28 cellular contexts compared by ENCODE assay signal in genomic region chr3:52175416-52176187, GRCh38. TPM values are rescaled to one million over a fixed set of nuclear protein-coding genes. Genes with fewer than 3 reads are reported as not detected.
DNase-seq lines count a peak whose midpoint lies in the region; ATAC-seq, FAIRE-seq and TF ChIP-seq lines count a peak whose summit lies in the region.
"Had no signal": no experiment of that assay in that cellular context is flagged by ENCODE, and none has a peak within 500 bp of the region (broad histone marks: within the 10 kb centered on the region; RNA-seq: fewer than 3 reads in every experiment).

No MANE protein-coding gene starts in this region.

- peak overlapping the region; percentile 40 for H3K27ac Mint-ChIP-seq in activated T-helper 17 cell treated with anti-CD3 and anti-CD28 coated beads, Interleukin-2, amount 50 U/mL, for 72 hours
- H3K27ac Mint-ChIP-seq in neural crest cell (ENCODE audit: unreplicated experiment) = peak overlapping the region; percentile 43
- peak overlapping the region; percentile 60 for H3K27ac Mint-ChIP-seq in stimulated activated effector memory CD8-positive, alpha-beta T cell treated with anti-CD3 and anti-CD28 coated beads, Interleukin-12 subunit alpha, Interleukin-12 subunit beta, amount 100 ng/mL, for 72 hours
- H3K27ac Mint-ChIP-seq: GM23338, IgD-negative memory B cell had no signal

- intact Hi-C loops in cardiac septum (cut with DNase I) = no loop called here

- peak; percentile 72 for DNase-seq in cardiac septum (ENCODE audit: low spot score)
- DNase-seq in right atrium auricular region (ENCODE audit: low spot score) = no peak
- no peak for DNase-seq in neural crest cell (ENCODE audit: low read depth, low spot score)
- no peak for DNase-seq in stimulated activated effector memory CD8-positive, alpha-beta T cell treated with anti-CD3 and anti-CD28 coated beads, Interleukin-12 subunit alpha, Interleukin-12 subunit beta, amount 100 ng/mL, for 72 hours (ENCODE audit: low spot score in 2 of 2)
- DNase-seq in frontal cortex (ENCODE audit: low spot score in 2 of 2) = no peak
- no peak for DNase-seq in kidney glomerular epithelial cell (lab: John Stamatoyannopoulos, UW)
- DNase-seq: Calu3; CD4-positive, alpha-beta memory T cell; DMS153; HCEC 1CT; Karpas-422; NCI-H1694 treated with DMSO at 0.1 percent for 48 hours; NCI-H2081 treated with DMSO at 0.1 percent for 48 hours; NCI-H2171 treated with DMSO at 0.1 percent for 48 hours; NCI-H524 treated with DMSO at 0.1 percent for 48 hours; Peyer's patch; SJCRH30 had no signal

- H3K4me3 Mint-ChIP-seq in activated T-helper 17 cell treated with anti-CD3 and anti-CD28 coated beads, Interleukin-2, amount 50 U/mL, for 72 hours = no peak overlapping the region
- no peak overlapping the region for H3K4me3 Mint-ChIP-seq in neural crest cell
- H3K4me3 Mint-ChIP-seq in stimulated activated effector memory CD8-positive, alpha-beta T cell treated with anti-CD3 and anti-CD28 coated beads, Interleukin-12 subunit alpha, Interleukin-12 subunit beta, amount 100 ng/mL, for 72 hours = no peak overlapping the region
- H3K4me3 Mint-ChIP-seq: GM23338, IgD-negative memory B cell had no signal

- FAIRE-seq in frontal cortex (lab: Jason Lieb, UNC) = no peak
- FAIRE-seq: G401.6, GM12892, GM18507 had no signal

- no peaks in the 10 kb centered on the region for H3K4me1 ChIP-seq in right atrium auricular region
- H3K4me1 ChIP-seq: BE2C, Peyer's patch had no signal

- TF ChIP-seq CTCF in right atrium auricular region (IDR thresholded peaks at IDR 0.05) = no peak
- no peak for TF ChIP-seq CTCF in neural crest cell (conservative IDR thresholded peaks at IDR 0.05)

- no peaks in the 10 kb centered on the region for H3K27me3 Mint-ChIP-seq in activated T-helper 17 cell treated with anti-CD3 and anti-CD28 coated beads, Interleukin-2, amount 50 U/mL, for 72 hours
- H3K27me3 Mint-ChIP-seq in neural crest cell (ENCODE audit: low read depth) = no peaks in the 10 kb centered on the region
- H3K27me3 Mint-ChIP-seq: CD4-positive, alpha-beta memory T cell; IgD-negative memory B cell had no signal

- peaks cover 10% of the 10 kb centered on the region for H3K4me1 Mint-ChIP-seq in activated T-helper 17 cell treated with anti-CD3 and anti-CD28 coated beads, Interleukin-2, amount 50 U/mL, for 72 hours
- H3K4me1 Mint-ChIP-seq in neural crest cell = peaks cover 16% of the 10 kb centered on the region
- peaks cover 26% of the 10 kb centered on the region for H3K4me1 Mint-ChIP-seq in stimulated activated effector memory CD8-positive, alpha-beta T cell treated with anti-CD3 and anti-CD28 coated beads, Interleukin-12 subunit alpha, Interleukin-12 subunit beta, amount 100 ng/mL, for 72 hours

- no peak overlapping the region for H3K27ac ChIP-seq in right atrium auricular region
- H3K27ac ChIP-seq: Peyer's patch, SJCRH30 had no signal

- H3K4me3 ChIP-seq in right atrium auricular region = no peak overlapping the region
- H3K4me3 ChIP-seq: GM23338, Peyer's patch, SJCRH30 had no signal

- no peaks in the 10 kb centered on the region for H3K9me3 Mint-ChIP-seq in activated T-helper 17 cell treated with anti-CD3 and anti-CD28 coated beads, Interleukin-2, amount 50 U/mL, for 72 hours
- H3K9me3 Mint-ChIP-seq in neural crest cell = no peaks in the 10 kb centered on the region
- no peaks in the 10 kb centered on the region for H3K9me3 Mint-ChIP-seq in stimulated activated effector memory CD8-positive, alpha-beta T cell treated with anti-CD3 and anti-CD28 coated beads, Interleukin-12 subunit alpha, Interleukin-12 subunit beta, amount 100 ng/mL, for 72 hours
- H3K9me3 Mint-ChIP-seq: CD4-positive, alpha-beta memory T cell; GM23338; IgD-negative memory B cell had no signal

- no peaks in the 10 kb centered on the region for H3K9me3 ChIP-seq in right atrium auricular region
- H3K9me3 ChIP-seq: BE2C, Peyer's patch, SJCRH30 had no signal

- H3K27me3 ChIP-seq in right atrium auricular region = no peaks in the 10 kb centered on the region
- H3K27me3 ChIP-seq: BE2C, Peyer's patch, SJCRH30 had no signal

- H3K36me3 ChIP-seq in right atrium auricular region = no peaks in the 10 kb centered on the region
- H3K36me3 ChIP-seq: BE2C, Peyer's patch, SJCRH30 had no signal

- H3K36me3 Mint-ChIP-seq in activated T-helper 17 cell treated with anti-CD3 and anti-CD28 coated beads, Interleukin-2, amount 50 U/mL, for 72 hours (ENCODE audit: low read depth) = no peaks in the 10 kb centered on the region
- H3K36me3 Mint-ChIP-seq in neural crest cell (ENCODE audit: low read depth) = no peaks in the 10 kb centered on the region
- no peaks in the 10 kb centered on the region for H3K36me3 Mint-ChIP-seq in stimulated activated effector memory CD8-positive, alpha-beta T cell treated with anti-CD3 and anti-CD28 coated beads, Interleukin-12 subunit alpha, Interleukin-12 subunit beta, amount 100 ng/mL, for 72 hours
- H3K36me3 Mint-ChIP-seq: CD4-positive, alpha-beta memory T cell had no signal

- no peak for ATAC-seq in activated T-helper 17 cell treated with anti-CD3 and anti-CD28 coated beads, Interleukin-2, amount 50 U/mL, for 72 hours (replicated peaks)
- ATAC-seq in stimulated activated effector memory CD8-positive, alpha-beta T cell treated with anti-CD3 and anti-CD28 coated beads, Interleukin-12 subunit alpha, Interleukin-12 subunit beta, amount 100 ng/mL, for 72 hours = no peak
- no peak for ATAC-seq in HG03378 (IDR thresholded peaks at IDR 0.05; ENCODE audit: unreplicated experiment)
- ATAC-seq: GM23338 had no signal

RNA-seq across cellular contexts. Expression of gene POC1A, which starts 21.4 kb away (rescaled TPM):
- total RNA-seq in cardiac septum (1.5 TPM), right atrium auricular region (under 1 TPM; 0.47 to 0.78 TPM), neural crest cell (27.7 and 30.1 TPM in 2 replicates), frontal cortex (2.4 TPM)
- 10 to 100 TPM; 19.5 to 28.1 TPM for total RNA-seq in activated T-helper 17 cell treated with anti-CD3 and anti-CD28 coated beads, Interleukin-2, amount 50 U/mL, for 72 hours

RNA-seq across cellular contexts. Expression of gene ALAS1, which starts 22.4 kb away (rescaled TPM):
- total RNA-seq in cardiac septum (154 TPM), right atrium auricular region (100 to 1,000 TPM in 1 of 2 donors, 10 to 100 TPM in 1; 69.7 to 103 TPM), neural crest cell (47.8 and 53.0 TPM in 2 replicates), frontal cortex (51.4 TPM)
- total RNA-seq in activated T-helper 17 cell treated with anti-CD3 and anti-CD28 coated beads, Interleukin-2, amount 50 U/mL, for 72 hours = 10 to 100 TPM; 66.1 to 72.7 TPM

RNA-seq across cellular contexts. Expression of gene TLR9, which starts 49.8 kb away (rescaled TPM):
- total RNA-seq in cardiac septum (0.16 TPM), right atrium auricular region (not detected), neural crest cell (0.16 TPM in 1 of 2 replicates, not detected in the other), frontal cortex (not detected)
- total RNA-seq in activated T-helper 17 cell treated with anti-CD3 and anti-CD28 coated beads, Interleukin-2, amount 50 U/mL, for 72 hours = under 1 TPM; 0.30 to 0.93 TPM
- total RNA-seq: A673, Daoy, GM23338, M059J, SJCRH30 had no signal
